ENCODE assay signal across 23 cellular contexts in the genomic region with DNA sequence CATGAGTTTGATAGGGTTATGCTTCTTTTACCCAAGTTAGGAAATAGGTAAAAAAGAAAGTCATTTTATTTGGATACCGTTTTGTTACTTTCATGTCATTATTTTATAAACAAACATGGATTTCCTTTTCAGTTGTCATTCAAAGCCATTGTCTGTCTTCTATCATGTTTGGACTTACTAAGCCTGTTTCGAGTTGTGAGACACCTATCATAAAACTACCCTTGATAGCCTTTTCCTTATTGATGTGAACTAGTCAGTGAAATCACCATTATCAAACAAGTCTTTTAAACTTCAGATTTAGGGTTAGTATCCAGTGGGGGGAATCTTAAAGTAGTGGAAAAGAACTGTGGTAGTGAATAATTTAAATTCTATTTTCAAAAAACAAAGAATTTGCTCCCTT.
DNase-seq lines count a peak whose midpoint lies in the region; ATAC-seq, FAIRE-seq and TF ChIP-seq lines count a peak whose summit lies in the region.
"Had no signal": no experiment of that assay in that cellular context is flagged by ENCODE, and none has a peak within 500 bp of the region (broad histone marks: within the 10 kb centered on the region; RNA-seq: fewer than 3 reads in every experiment).

No MANE protein-coding gene starts in this region.

- 83 to 96% methylated on average over 2 of the region's 2 CpGs for WGBS in pancreas, 2 donors

- peak; percentile 57 for FAIRE-seq in pancreas (lab: Jason Lieb, UNC)
- FAIRE-seq: A549, D721Med, G401.6, GM12891 had no signal

- H3K4me3 ChIP-seq in Caco-2 (ENCODE audit: low read depth, low read length) (no peak overlapping the region), pancreas (no peak overlapping the region)
- H3K4me3 ChIP-seq: A549; BLaER1 treated with 17β-estradiol and CSF1 and Interleukin-3, amounts not matched to agents 10 nM and 100 nM had no signal

- TF ChIP-seq CTCF in Caco-2 (IDR thresholded peaks at IDR 0.05; ENCODE audit: insufficient read depth in 1 of 2, low read depth in 1 of 2, low read length in 1 of 2, severe bottlenecking in 1 of 2, unreplicated experiment in 1 of 2) (no peak), VCaP (conservative IDR thresholded peaks at IDR 0.05) (no peak), pancreas (IDR thresholded peaks at IDR 0.05) (no peak), CD14-positive monocyte (IDR thresholded peaks at IDR 0.05) (no peak)

- H3K4me1 ChIP-seq in Caco-2 (peaks cover 13% of the 10 kb centered on the region; the same call in 1 of the 2 replicates), pancreas (peaks cover 6 to 15% (median 11%) of the 10 kb centered on the region in 3 donors)
- H3K4me1 ChIP-seq: A549; BLaER1 treated with 17β-estradiol and CSF1 and Interleukin-3, amounts not matched to agents 10 nM and 100 nM had no signal

- intact Hi-C loops in Caco-2 (cut with micrococcal nuclease; ENCODE audit: unreplicated experiment) (no loop called here), left colon (cut with DNase I, micrococcal nuclease) (no loop called here), pancreas (cut with DNase I) (no loop called here), left ventricle myocardium superior (cut with micrococcal nuclease) (no loop called here), CD14-positive monocyte (cut with micrococcal nuclease) (no loop called here)

- H3K27ac Mint-ChIP-seq in Caco-2 (ENCODE audit: unreplicated experiment), result no peak overlapping the region
- no peak overlapping the region for H3K27ac Mint-ChIP-seq in CD14-positive monocyte
- H3K27ac Mint-ChIP-seq: B cell; CD4-positive, alpha-beta memory T cell; CD4-positive, CD25-positive, alpha-beta regulatory T cell; CD8-positive, alpha-beta memory T cell had no signal

- H3K27me3 ChIP-seq in Caco-2 (replicated peaks; ENCODE audit: control insufficient read depth, insufficient read depth, low read length) (no peaks in the 10 kb centered on the region), pancreas (no peaks in the 10 kb centered on the region)
- H3K27me3 ChIP-seq: BLaER1 treated with 17β-estradiol and CSF1 and Interleukin-3, amounts not matched to agents 10 nM and 100 nM had no signal

- POLR2A ChIA-PET in Caco-2 (lab: Charles Lee), result no interaction called here

- no peak overlapping the region for H3K4me3 Mint-ChIP-seq in Caco-2 (ENCODE audit: unreplicated experiment)
- H3K4me3 Mint-ChIP-seq in CD14-positive monocyte, result no peak overlapping the region
- H3K4me3 Mint-ChIP-seq: B cell; CD4-positive, alpha-beta memory T cell; CD4-positive, CD25-positive, alpha-beta regulatory T cell; CD8-positive, alpha-beta memory T cell had no signal

- CTCF ChIA-PET in Caco-2 (lab: Charles Lee), result no interaction called here

- no peaks in the 10 kb centered on the region for H3K9me3 Mint-ChIP-seq in Caco-2 (ENCODE audit: unreplicated experiment)
- no peaks in the 10 kb centered on the region for H3K9me3 Mint-ChIP-seq in CD14-positive monocyte
- H3K9me3 Mint-ChIP-seq: CD4-positive, alpha-beta memory T cell; CD4-positive, CD25-positive, alpha-beta regulatory T cell; CD8-positive, alpha-beta memory T cell had no signal

- H3K27me3 Mint-ChIP-seq in Caco-2 (ENCODE audit: insufficient read depth, unreplicated experiment) (no peaks in the 10 kb centered on the region), CD14-positive monocyte (ENCODE audit: low read depth in 3 of 3) (peaks cover 0 to 2% (median 0%) of the 10 kb centered on the region in 3 donors)
- H3K27me3 Mint-ChIP-seq: B cell; CD4-positive, alpha-beta memory T cell; CD4-positive, CD25-positive, alpha-beta regulatory T cell had no signal

- peaks cover 6% of the 10 kb centered on the region for H3K4me1 Mint-ChIP-seq in Caco-2 (ENCODE audit: low read depth, unreplicated experiment)
- H3K4me1 Mint-ChIP-seq in CD14-positive monocyte, result no peaks in the 10 kb centered on the region
- H3K4me1 Mint-ChIP-seq: B cell; CD4-positive, alpha-beta memory T cell; CD4-positive, CD25-positive, alpha-beta regulatory T cell; CD8-positive, alpha-beta memory T cell had no signal

- H3K9me3 ChIP-seq in Caco-2 (no peaks in the 10 kb centered on the region), pancreas (no peaks in the 10 kb centered on the region)
- H3K9me3 ChIP-seq: A549; BLaER1 treated with 17β-estradiol and CSF1 and Interleukin-3, amounts not matched to agents 10 nM and 100 nM had no signal

- peak overlapping the region; percentile 76; the same call in 1 of the 2 replicates for H3K27ac ChIP-seq in VCaP
- H3K27ac ChIP-seq in pancreas, result no peak overlapping the region
- H3K27ac ChIP-seq: 22Rv1; A549; BLaER1 treated with 17β-estradiol and CSF1 and Interleukin-3, amounts not matched to agents 10 nM and 100 nM; C4-2B had no signal

- peak; percentile 69 for ATAC-seq in left colon
- ATAC-seq in pancreas, result no peak
- no peak for ATAC-seq in left ventricle myocardium superior
- ATAC-seq: A549 had no signal

- H3K36me3 Mint-ChIP-seq in Caco-2 (ENCODE audit: insufficient read depth, unreplicated experiment) (peaks cover 72% of the 10 kb centered on the region), CD14-positive monocyte (no peaks in the 10 kb centered on the region)
- H3K36me3 Mint-ChIP-seq: CD4-positive, CD25-positive, alpha-beta regulatory T cell had no signal

- H3K36me3 ChIP-seq in Caco-2 (ENCODE audit: control insufficient read depth, insufficient read depth, low read length) (peaks cover 3% of the 10 kb centered on the region), pancreas (peaks cover 0 to 46% (median 2%) of the 10 kb centered on the region in 3 donors)

- DNase-seq in Caco-2 (no peak), left colon (no peak), pancreas (no peak), NCI-H1694 treated with DMSO at 0.1 percent for 48 hours (lab: John Stamatoyannopoulos, UW) (no peak), left ventricle myocardium superior (no peak), CD14-positive monocyte (ENCODE audit: low spot score) (no peak)
- DNase-seq: AML-193; Calu3; CD4-positive, alpha-beta memory T cell; CD4-positive, CD25-positive, alpha-beta regulatory T cell; CD8-positive, alpha-beta memory T cell; COR-L47; DMS79 treated with DMSO at 0.1 percent for 48 hours; GF-D8 had no signal

- TSS peak; percentile 4 for BruUV-seq in Caco-2 (replicated peaks; lab: Mats Ljungman, UMichigan)
